In genomic region chr17:36485805-36486203, GRCh38 we compare ENCODE assay signal across 1 cellular context.
TF ChIP-seq lines count a peak whose summit lies in the region.

No MANE protein-coding gene starts in this region.

TF ChIP-seq in GM23338, 12 proteins besides CTCF, POLR2A, EP300 and RAD21 (continued from another document):
- TF ChIP-seq ZNF462 (CRISPR knock-in tag; IDR thresholded peaks at IDR 0.05) (no peak), ZNF114 (CRISPR knock-in tag; IDR thresholded peaks at IDR 0.05) (no peak), ZNF331 (CRISPR knock-in tag; IDR thresholded peaks at IDR 0.05; ENCODE audit: low read depth) (no peak), STAT1 (IDR thresholded peaks at IDR 0.05; ENCODE audit: unreplicated experiment) (no peak), EZH2phosphoT487 (IDR thresholded peaks at IDR 0.05; ENCODE audit: unreplicated experiment) (no peak), POLR2AphosphoS5 (IDR thresholded peaks at IDR 0.05; ENCODE audit: low read depth) (no peak), REST (IDR thresholded peaks at IDR 0.05; ENCODE audit: unreplicated experiment) (no peak), ETS1 (IDR thresholded peaks at IDR 0.05) (no peak), JUNB (IDR thresholded peaks at IDR 0.05; ENCODE audit: unreplicated experiment) (no peak), NANOG (IDR thresholded peaks at IDR 0.05; ENCODE audit: borderline replicate concordance) (no peak), EZH2 (IDR thresholded peaks at IDR 0.05; ENCODE audit: low read depth, unreplicated experiment) (no peak)
